Comparison of ENCODE assay signal across 22 cellular contexts in genomic region chr7:468141-468540, GRCh38. TPM values are rescaled to one million over a fixed set of nuclear protein-coding genes. Genes with fewer than 3 reads are reported as not detected.
DNase-seq lines count a peak whose midpoint lies in the region; ATAC-seq and TF ChIP-seq lines count a peak whose summit lies in the region.
"Had no signal": no experiment of that assay in that cellular context is flagged by ENCODE, and none has a peak within 500 bp of the region (broad histone marks: within the 10 kb centered on the region; RNA-seq: fewer than 3 reads in every experiment).

No MANE protein-coding gene starts in this region.

- peaks cover 23% of the 10 kb centered on the region for H3K4me1 Mint-ChIP-seq in activated naive CD4-positive, alpha-beta T cell treated with anti-CD3 and anti-CD28 coated beads, Interleukin-2, amount 50 U/mL, for 24 hours
- H3K4me1 Mint-ChIP-seq in activated T-helper 1 cell treated with anti-CD3 and anti-CD28 coated beads, Interleukin-12 subunit alpha, Interleukin-12 subunit beta, Interleukin-2, Interleukin-4 antibody, amounts not matched to agents 30 ng/mL and 10 ng/mL and 1 ng/mL, durations not matched to agents 14 hours and 24 hours and 36 hours (ENCODE audit: low read depth): no peaks in the 10 kb centered on the region
- peaks cover 15 to 18% (median 17%) of the 10 kb centered on the region in 3 donors for H3K4me1 Mint-ChIP-seq in naive B cell

- H3K27ac Mint-ChIP-seq in activated naive CD4-positive, alpha-beta T cell treated with anti-CD3 and anti-CD28 coated beads, Interleukin-2, amount 50 U/mL, for 24 hours: peak overlapping the region; percentile 42
- H3K27ac Mint-ChIP-seq in activated T-helper 1 cell treated with anti-CD3 and anti-CD28 coated beads, Interleukin-12 subunit alpha, Interleukin-12 subunit beta, Interleukin-2, Interleukin-4 antibody, amounts not matched to agents 30 ng/mL and 10 ng/mL and 1 ng/mL, durations not matched to agents 14 hours and 24 hours and 36 hours: peak overlapping the region; percentile 6
- peak overlapping the region; percentile 22 to 96 (median 50) for H3K27ac Mint-ChIP-seq in naive B cell
- H3K27ac Mint-ChIP-seq: CD4-positive, alpha-beta T cell had no signal

- intact Hi-C loops in activated T-helper 1 cell treated with anti-CD3 and anti-CD28 coated beads, Interleukin-12 subunit alpha, Interleukin-12 subunit beta, Interleukin-2, Interleukin-4 antibody, amounts not matched to agents 30 ng/mL and 10 ng/mL and 1 ng/mL, durations not matched to agents 14 hours and 24 hours and 36 hours (cut with micrococcal nuclease): no loop called here
- intact Hi-C loops in tibial artery (cut with DNase I; ENCODE audit: low total_unique reads): no loop called here

- no peak overlapping the region for H3K4me3 Mint-ChIP-seq in activated naive CD4-positive, alpha-beta T cell treated with anti-CD3 and anti-CD28 coated beads, Interleukin-2, amount 50 U/mL, for 24 hours
- H3K4me3 Mint-ChIP-seq in activated T-helper 1 cell treated with anti-CD3 and anti-CD28 coated beads, Interleukin-12 subunit alpha, Interleukin-12 subunit beta, Interleukin-2, Interleukin-4 antibody, amounts not matched to agents 30 ng/mL and 10 ng/mL and 1 ng/mL, durations not matched to agents 14 hours and 24 hours and 36 hours: no peak overlapping the region
- peak overlapping the region in 2 of 8 donors; percentile 39 to 59 for H3K4me3 Mint-ChIP-seq in naive B cell
- H3K4me3 Mint-ChIP-seq: CD4-positive, alpha-beta T cell had no signal

- peaks cover 4 to 37% (median 28%) of the 10 kb centered on the region in 4 donors for H3K4me1 ChIP-seq in tibial artery

- no peaks in the 10 kb centered on the region for H3K36me3 ChIP-seq in tibial artery
- H3K36me3 ChIP-seq: thyroid gland had no signal

- peak overlapping the region; percentile 60 to 62 for H3K27ac ChIP-seq in tibial artery
- H3K27ac ChIP-seq: thyroid gland, VCaP had no signal

- no peak overlapping the region for H3K4me3 ChIP-seq in tibial artery
- H3K4me3 ChIP-seq: thyroid gland had no signal

- no peaks in the 10 kb centered on the region for H3K27me3 Mint-ChIP-seq in activated naive CD4-positive, alpha-beta T cell treated with anti-CD3 and anti-CD28 coated beads, Interleukin-2, amount 50 U/mL, for 24 hours
- H3K27me3 Mint-ChIP-seq in activated T-helper 1 cell treated with anti-CD3 and anti-CD28 coated beads, Interleukin-12 subunit alpha, Interleukin-12 subunit beta, Interleukin-2, Interleukin-4 antibody, amounts not matched to agents 30 ng/mL and 10 ng/mL and 1 ng/mL, durations not matched to agents 14 hours and 24 hours and 36 hours (ENCODE audit: insufficient read depth): no peaks in the 10 kb centered on the region
- H3K27me3 Mint-ChIP-seq in naive B cell: no peaks in the 10 kb centered on the region
- H3K27me3 Mint-ChIP-seq: CD4-positive, alpha-beta T cell had no signal

- no peak for TF ChIP-seq CTCF in tibial artery (IDR thresholded peaks at IDR 0.05)

- no peak for DNase-seq in activated naive CD4-positive, alpha-beta T cell treated with Interleukin-2 at 50 U/mL for 16 hours
- no peak for DNase-seq in activated T-helper 1 cell treated with anti-CD3 and anti-CD28 coated beads, Interleukin-12 subunit alpha, Interleukin-12 subunit beta, Interleukin-2, Interleukin-4 antibody, amounts not matched to agents 30 ng/mL and 10 ng/mL and 1 ng/mL, durations not matched to agents 14 hours and 24 hours and 36 hours (ENCODE audit: low spot score)
- DNase-seq in naive B cell: no peak
- peak in 1 of 2 donors; percentile 33 for DNase-seq in tibial artery
- DNase-seq: activated CD4-positive, alpha-beta T cell treated with anti-CD3 and anti-CD28 coated beads, Interleukin-2, amount 50 U/mL, for 48 hours; activated T-cell treated with anti-CD3 and anti-CD28 coated beads, Interleukin-2, amount 50 U/mL, for 48 hours; amniotic stem cell; CD4-positive, alpha-beta T cell; central memory CD4-positive, alpha-beta T cell; DND-41; effector CD8-positive, alpha-beta T cell; glutamatergic neuron; GOT3; NCI-H1436 treated with DMSO at 0.1 percent for 48 hours; NCI-H2227 treated with DMSO at 0.1 percent for 48 hours; NK-92 treated with Interleukin-12 subunit alpha and Interleukin-12 subunit beta, amount 100 ng/mL, for 24 hours; thyroid gland had no signal

- no peaks in the 10 kb centered on the region for H3K9me3 ChIP-seq in tibial artery
- H3K9me3 ChIP-seq: thyroid gland had no signal

- peaks cover 6% of the 10 kb centered on the region for H3K9me3 Mint-ChIP-seq in activated naive CD4-positive, alpha-beta T cell treated with anti-CD3 and anti-CD28 coated beads, Interleukin-2, amount 50 U/mL, for 24 hours
- H3K9me3 Mint-ChIP-seq in activated T-helper 1 cell treated with anti-CD3 and anti-CD28 coated beads, Interleukin-12 subunit alpha, Interleukin-12 subunit beta, Interleukin-2, Interleukin-4 antibody, amounts not matched to agents 30 ng/mL and 10 ng/mL and 1 ng/mL, durations not matched to agents 14 hours and 24 hours and 36 hours: peaks cover 21% of the 10 kb centered on the region
- H3K9me3 Mint-ChIP-seq in naive B cell: peaks cover 4 to 17% (median 13%) of the 10 kb centered on the region in 7 donors

- no peak for ATAC-seq in naive B cell (ENCODE audit: low read depth in 2 of 2)
- no peak for ATAC-seq in GM18873 (IDR thresholded peaks at IDR 0.05; ENCODE audit: low FRiP score, unreplicated experiment)
- ATAC-seq in GM19328 (IDR thresholded peaks at IDR 0.05; ENCODE audit: unreplicated experiment): no peak
- no peak for ATAC-seq in GM21825 (IDR thresholded peaks at IDR 0.05; ENCODE audit: unreplicated experiment)

- H3K36me3 Mint-ChIP-seq in activated naive CD4-positive, alpha-beta T cell treated with anti-CD3 and anti-CD28 coated beads, Interleukin-2, amount 50 U/mL, for 24 hours: peaks cover 2% of the 10 kb centered on the region
- no peaks in the 10 kb centered on the region for H3K36me3 Mint-ChIP-seq in activated T-helper 1 cell treated with anti-CD3 and anti-CD28 coated beads, Interleukin-12 subunit alpha, Interleukin-12 subunit beta, Interleukin-2, Interleukin-4 antibody, amounts not matched to agents 30 ng/mL and 10 ng/mL and 1 ng/mL, durations not matched to agents 14 hours and 24 hours and 36 hours (ENCODE audit: low read depth)
- H3K36me3 Mint-ChIP-seq in naive B cell: peaks cover 0 to 10% of the 10 kb centered on the region in 2 donors

- H3K27me3 ChIP-seq in tibial artery: no peaks in the 10 kb centered on the region
- H3K27me3 ChIP-seq: thyroid gland had no signal

RNA-seq across cellular contexts. Expression of gene PDGFA, which starts 51.5 kb away (rescaled TPM):
- total RNA-seq in activated T-helper 1 cell treated with anti-CD3 and anti-CD28 coated beads, Interleukin-12 subunit alpha, Interleukin-12 subunit beta, Interleukin-2, Interleukin-4 antibody, amounts not matched to agents 30 ng/mL and 10 ng/mL and 1 ng/mL, durations not matched to agents 14 hours and 24 hours and 36 hours: 8.5 and 8.8 TPM in 2 replicates
- polyA plus RNA-seq in naive B cell (ENCODE audit: low read depth in 6 of 6): under 1 TPM in 1 of 6 donors, not detected in 5; 0.12 TPM
